In genomic region chr2:135768863-135769262, GRCh38 we compare ENCODE assay signal across 19 cellular contexts.
"Had no signal": no experiment of that assay in that cellular context is flagged by ENCODE, and none has a peak within 500 bp of the region (broad histone marks: within the 10 kb centered on the region; RNA-seq: fewer than 3 reads in every experiment).

No MANE protein-coding gene starts in this region.

- FAIRE-seq: keratinocyte had no signal

- H3K27ac ChIP-seq: epithelial cell of prostate, esophagus muscularis mucosa, gastrocnemius medialis, heart right ventricle, left lung, neutrophil, uterus had no signal

- ATAC-seq: gastrocnemius medialis, heart right ventricle, left lung, right cardiac atrium had no signal

- H3K27ac Mint-ChIP-seq: nephron, type B pancreatic cell had no signal

- H3K27me3 Mint-ChIP-seq: naive B cell, type B pancreatic cell had no signal

- DNase-seq: effector memory CD4-positive, alpha-beta T cell; gastrocnemius medialis; heart right ventricle; hypothalamus; left lung; mesenchymal stem cell; naive B cell; right cardiac atrium; stimulated activated CD4-positive, alpha-beta T cell treated with anti-CD3 and anti-CD28 coated beads, Interleukin-2, amount 100 ng/mL, for 48 hours; stimulated activated naive CD4-positive, alpha-beta T cell treated with Interleukin-2 at 50 U/mL for 16 hours; uterus had no signal

- H3K4me1 ChIP-seq: esophagus muscularis mucosa, gastrocnemius medialis, left lung, uterus had no signal

- H3K4me3 Mint-ChIP-seq: nephron, type B pancreatic cell had no signal

- H3K9me3 ChIP-seq: esophagus muscularis mucosa, gastrocnemius medialis, heart right ventricle, left lung, neutrophil, uterus had no signal

- H3K4me1 Mint-ChIP-seq: nephron had no signal

- H3K9me3 Mint-ChIP-seq: naive B cell, type B pancreatic cell had no signal

- H3K4me2 ChIP-seq: smooth muscle cell had no signal

- H3K4me3 ChIP-seq: esophagus muscularis mucosa, gastrocnemius medialis, heart right ventricle, left lung, lung, smooth muscle cell, uterus had no signal

- H3K36me3 ChIP-seq: uterus had no signal

- H3K27me3 ChIP-seq: esophagus muscularis mucosa, gastrocnemius medialis, heart right ventricle, left lung, neutrophil, uterus had no signal
